Comparison of ENCODE assay signal across 30 cellular contexts in the genomic region with DNA sequence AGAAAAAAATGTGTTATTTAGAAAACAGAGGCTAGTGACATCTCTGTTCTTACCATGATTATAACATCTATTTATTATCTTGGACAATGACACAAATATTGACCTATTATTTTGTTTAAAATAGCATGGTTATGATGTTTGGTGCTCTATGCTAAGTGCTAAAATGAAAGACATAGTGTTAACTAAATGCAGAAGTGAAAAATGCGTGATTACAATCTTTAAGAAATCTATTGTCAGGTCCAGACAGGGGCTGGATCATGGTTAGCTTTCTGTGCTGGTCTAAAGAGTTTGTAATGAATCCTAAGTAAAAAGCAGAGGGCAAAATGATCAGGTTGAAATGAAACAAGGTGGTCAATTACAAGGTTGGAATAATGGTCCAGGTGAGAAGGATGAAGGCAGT. TPM values are rescaled to one million over a fixed set of nuclear protein-coding genes. Genes with fewer than 3 reads are reported as not detected.
"Had no signal": no experiment of that assay in that cellular context is flagged by ENCODE, and none has a peak within 500 bp of the region (broad histone marks: within the 10 kb centered on the region; RNA-seq: fewer than 3 reads in every experiment).

No MANE protein-coding gene starts in this region.

- H3K36me3 ChIP-seq: stomach, suprapubic skin, thoracic aorta, thyroid gland, tibial artery, tibial nerve, transverse colon, upper lobe of left lung, upper lobe of right lung, uterus, vagina had no signal

- H3K9me3 ChIP-seq: stomach, suprapubic skin, testis, thoracic aorta, thyroid gland, tibial artery, tibial nerve, transverse colon, upper lobe of left lung, upper lobe of right lung, uterus, vagina had no signal

- H3K4me3 ChIP-seq: stomach, suprapubic skin, testis, thoracic aorta, thyroid gland, tibial artery, tibial nerve, transverse colon, upper lobe of left lung, upper lobe of right lung, uterus, vagina had no signal

- ATAC-seq: stimulated activated effector memory CD8-positive, alpha-beta T cell treated with anti-CD3 and anti-CD28 coated beads, Interleukin-12 subunit alpha, Interleukin-12 subunit beta, amount 100 ng/mL, for 72 hours; stimulated activated memory B cell treated with anti-CD40 and anti-IgM and Interleukin-4, amounts not matched to agents 10 μg/mL and 1 μg/mL and 100 μg/mL, for 72 hours; stimulated activated naive B cell treated with anti-CD40 and anti-IgM and Interleukin-4, amounts not matched to agents 10 μg/mL and 1 μg/mL and 100 μg/mL, for 72 hours; stimulated activated naive CD8-positive, alpha-beta T cell treated with anti-CD3 and anti-CD28 coated beads, Interleukin-15, amount 100 ng/mL, for 72 hours; stimulated activated naive CD8-positive, alpha-beta T cell treated with anti-CD3 and anti-CD28 coated beads, Interleukin-15, Interleukin-2, amounts not matched to agents 100 U/mL and 50 U/mL, for 24 hours; upper lobe of right lung had no signal

- DNase-seq: stimulated activated CD4-positive, alpha-beta T cell treated with anti-CD3 and anti-CD28 coated beads, Interleukin-2, amount 100 ng/mL, for 48 hours; stimulated activated CD4-positive, alpha-beta T cell treated with anti-CD3 and anti-CD28 coated beads, Interleukin-4, amount 100 ng/mL, for 1 hour; stimulated activated CD4-positive, alpha-beta T cell treated with anti-CD3 and anti-CD28 coated beads, Interleukin-4, amount 100 ng/mL, for 4 hours; stimulated activated CD8-positive, alpha-beta memory T cell treated with anti-CD3 and anti-CD28 coated beads, Interleukin-4, amount 100 ng/mL, for 48 hours; stimulated activated naive B cell treated with anti-CD40 and anti-IgM and Interleukin-4, amounts not matched to agents 10 μg/mL and 1 μg/mL and 100 μg/mL, for 72 hours; stimulated activated naive CD4-positive, alpha-beta T cell; stimulated activated naive CD4-positive, alpha-beta T cell treated with Interleukin-2 at 50 U/mL for 16 hours; stimulated activated naive CD8-positive, alpha-beta T cell treated with anti-CD3 and anti-CD28 coated beads, Interleukin-15, amount 100 ng/mL, for 72 hours; stimulated activated naive CD8-positive, alpha-beta T cell treated with anti-CD3 and anti-CD28 coated beads, Interleukin-15, Interleukin-2, amounts not matched to agents 100 U/mL and 50 U/mL, for 24 hours; stomach; substantia nigra; testis; thyroid gland; tibial artery; transverse colon; trophoblast cell; upper lobe of left lung; upper lobe of right lung; uterus had no signal

- H3K27ac ChIP-seq: stomach, suprapubic skin, testis, thoracic aorta, thyroid gland, tibial artery, tibial nerve, transverse colon, upper lobe of left lung, upper lobe of right lung, uterus, vagina had no signal

- H3K4me1 ChIP-seq: testis, thyroid gland, tibial artery, upper lobe of right lung, vagina had no signal

- H3K27me3 ChIP-seq: testis, thyroid gland, upper lobe of left lung, uterus, vagina had no signal

- FAIRE-seq: urothelium cell line had no signal

RNA-seq across cellular contexts. Expression of gene KRT28, which starts 0.6 kb away (rescaled TPM):
- total RNA-seq: stomach, subcutaneous adipose tissue, thoracic aorta, thyroid gland, tibial nerve, transverse colon, upper lobe of left lung, upper lobe of right lung, ureter, urinary bladder, uterus, vagina had no signal
- polyA plus RNA-seq: stomach, urinary bladder had no signal

RNA-seq across cellular contexts. Expression of gene KRT27, which starts 18.0 kb away (rescaled TPM):
- total RNA-seq: stomach, subcutaneous adipose tissue, thoracic aorta, thyroid gland, tibial nerve, urinary bladder, uterus, vagina had no signal
- polyA plus RNA-seq: stomach, urinary bladder had no signal

RNA-seq across cellular contexts. Expression of gene KRT26, which starts 28.4 kb away (rescaled TPM):
- total RNA-seq: stomach, subcutaneous adipose tissue, temporal lobe, thoracic aorta, thyroid gland, tibial nerve, transverse colon, upper lobe of left lung, upper lobe of right lung, ureter, urinary bladder, uterus, vagina had no signal
- polyA plus RNA-seq: stomach, urinary bladder had no signal

RNA-seq across cellular contexts. Expression of gene KRT25, which starts 45.2 kb away (rescaled TPM):
- total RNA-seq: stomach, subcutaneous adipose tissue, thoracic aorta, thyroid gland, transverse colon, upper lobe of left lung, upper lobe of right lung, ureter, urinary bladder, uterus, vagina had no signal
- polyA plus RNA-seq: stomach, urinary bladder had no signal
